Comparison of ENCODE assay signal across 18 cellular contexts in genomic region chr3:126050050-126050392, GRCh38.
"Had no signal": no experiment of that assay in that cellular context is flagged by ENCODE, and none has a peak within 500 bp of the region (broad histone marks: within the 10 kb centered on the region; RNA-seq: fewer than 3 reads in every experiment).

No MANE protein-coding gene starts in this region.

- H3K9me3 ChIP-seq: ovary, suprapubic skin, thyroid gland, upper lobe of left lung, vagina had no signal

- H3K9me3 Mint-ChIP-seq: natural killer cell had no signal

- ATAC-seq: esophagus mucosa; left lobe of liver; natural killer cell; right cardiac atrium; stimulated activated naive CD8-positive, alpha-beta T cell treated with anti-CD3 and anti-CD28 coated beads, Interleukin-15, Interleukin-2, amounts not matched to agents 100 U/mL and 50 U/mL, for 24 hours had no signal

- H3K36me3 ChIP-seq: ovary, thyroid gland had no signal

- H3K4me3 ChIP-seq: heart left ventricle, ovary, suprapubic skin, thyroid gland, upper lobe of left lung, vagina had no signal

- H3K36me3 Mint-ChIP-seq: natural killer cell had no signal

- H3K27ac ChIP-seq: heart left ventricle, ovary, suprapubic skin, thyroid gland, upper lobe of left lung, vagina had no signal

- H3K4me1 ChIP-seq: heart left ventricle, suprapubic skin, thyroid gland, upper lobe of left lung, vagina had no signal

- H3K4me3 Mint-ChIP-seq: mesothelial cell of epicardium, natural killer cell, neural crest cell had no signal

- H3K27ac Mint-ChIP-seq: mesothelial cell of epicardium, natural killer cell had no signal

- H3K4me1 Mint-ChIP-seq: mesothelial cell of epicardium, neural crest cell had no signal

- DNase-seq: effector memory CD4-positive, alpha-beta T cell; heart left ventricle; hippocampal formation; kidney glomerular epithelial cell; natural killer cell; ovary; right cardiac atrium; small intestine; stimulated activated CD4-positive, alpha-beta T cell treated with anti-CD3 and anti-CD28 coated beads, Interleukin-12 subunit alpha, Interleukin-12 subunit beta, amount 100 ng/mL, for 4 hours; stimulated activated naive CD8-positive, alpha-beta T cell treated with anti-CD3 and anti-CD28 coated beads, Interleukin-15, Interleukin-2, amounts not matched to agents 100 U/mL and 50 U/mL, for 24 hours; thyroid gland; upper lobe of left lung had no signal

- H3K27me3 ChIP-seq: heart left ventricle, ovary, suprapubic skin, thyroid gland, upper lobe of left lung, vagina had no signal
